Comparison of ENCODE assay signal across 26 cellular contexts in the genomic region with DNA sequence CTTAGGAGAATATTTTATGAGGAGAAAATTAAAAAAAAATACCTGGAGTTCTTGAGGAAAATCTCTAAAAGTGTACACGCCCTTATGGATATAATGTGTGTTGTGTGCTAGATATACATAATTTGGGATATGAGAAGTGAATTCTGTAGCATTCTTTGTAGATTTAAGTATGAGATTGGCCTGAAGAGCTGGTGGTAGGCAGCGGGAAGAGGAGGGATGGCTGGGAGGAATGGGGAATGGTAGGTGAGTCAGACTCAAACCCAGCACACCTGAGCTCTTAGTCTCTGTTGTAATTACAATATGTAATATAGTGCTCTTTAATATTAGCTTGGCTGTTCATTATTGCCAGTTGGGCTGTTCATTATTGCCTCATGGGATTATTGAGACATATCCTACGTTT.
"Had no signal": no experiment of that assay in that cellular context is flagged by ENCODE, and none has a peak within 500 bp of the region (broad histone marks: within the 10 kb centered on the region; RNA-seq: fewer than 3 reads in every experiment).

No MANE protein-coding gene starts in this region.

- H3K27me3 ChIP-seq: neutrophil, pancreas, right lobe of liver, sigmoid colon, suprapubic skin, testis, tibial artery, transverse colon, upper lobe of left lung, vagina had no signal

- H3K9me3 Mint-ChIP-seq: naive thymus-derived CD4-positive, alpha-beta T cell; natural killer cell; nephron; stimulated activated effector memory CD8-positive, alpha-beta T cell treated with anti-CD3 and anti-CD28 coated beads, Interleukin-12 subunit alpha, Interleukin-12 subunit beta, amount 100 ng/mL, for 72 hours; stimulated activated naive CD8-positive, alpha-beta T cell treated with anti-CD3 and anti-CD28 coated beads, Interleukin-15, amount 100 ng/mL, for 72 hours had no signal

- H3K27ac Mint-ChIP-seq: natural killer cell, nephron had no signal

- H3K9me3 ChIP-seq: neutrophil, pancreas, prostate gland, right lobe of liver, sigmoid colon, suprapubic skin, testis, tibial artery, transverse colon, upper lobe of left lung, vagina had no signal

- H3K4me1 ChIP-seq: testis had no signal

- H3K4me3 Mint-ChIP-seq: naive thymus-derived CD4-positive, alpha-beta T cell; natural killer cell; nephron; stimulated activated effector memory CD8-positive, alpha-beta T cell treated with anti-CD3 and anti-CD28 coated beads, Interleukin-12 subunit alpha, Interleukin-12 subunit beta, amount 100 ng/mL, for 72 hours; stimulated activated naive CD8-positive, alpha-beta T cell treated with anti-CD3 and anti-CD28 coated beads, Interleukin-15, amount 100 ng/mL, for 72 hours had no signal

- H3K27ac ChIP-seq: neutrophil, pancreas, prostate gland, right lobe of liver, sigmoid colon, suprapubic skin, testis, tibial artery, transverse colon, upper lobe of left lung, vagina had no signal

- H3K27me3 Mint-ChIP-seq: naive thymus-derived CD4-positive, alpha-beta T cell; stimulated activated naive CD8-positive, alpha-beta T cell treated with anti-CD3 and anti-CD28 coated beads, Interleukin-15, amount 100 ng/mL, for 72 hours had no signal

- H3K4me3 ChIP-seq: pancreas, prostate gland, right lobe of liver, sigmoid colon, suprapubic skin, testis, tibial artery, transverse colon, upper lobe of left lung, vagina had no signal

- DNase-seq: naive thymus-derived CD4-positive, alpha-beta T cell; natural killer cell; nucleus accumbens; pancreas; right cardiac atrium; right lobe of liver; sigmoid colon; small intestine; stimulated activated CD4-positive, alpha-beta T cell treated with anti-CD3 and anti-CD28 coated beads, Interleukin-15, amount 100 ng/mL, for 24 hours; stimulated activated CD4-positive, alpha-beta T cell treated with anti-CD3 and anti-CD28 coated beads, Interleukin-2, amount 100 ng/mL, for 24 hours; stimulated activated CD4-positive, alpha-beta T cell treated with anti-CD3 and anti-CD28 coated beads, Interleukin-2, amount 100 ng/mL, for 48 hours; stimulated activated CD4-positive, alpha-beta T cell treated with anti-CD3 and anti-CD28 coated beads, Interleukin-4, amount 100 ng/mL, for 24 hours; stimulated activated naive CD4-positive, alpha-beta T cell; stimulated activated naive CD8-positive, alpha-beta T cell treated with anti-CD3 and anti-CD28 coated beads, Interleukin-15, amount 100 ng/mL, for 72 hours; stimulated activated naive CD8-positive, alpha-beta T cell treated with anti-CD3 and anti-CD28 coated beads, Interleukin-15, Interleukin-2, amounts not matched to agents 100 U/mL and 50 U/mL, for 24 hours; substantia nigra; testis; tibial artery; transverse colon; upper lobe of left lung had no signal

- ATAC-seq: naive thymus-derived CD4-positive, alpha-beta T cell; natural killer cell; pancreas; right cardiac atrium; right lobe of liver; stimulated activated effector memory CD8-positive, alpha-beta T cell treated with anti-CD3 and anti-CD28 coated beads, Interleukin-12 subunit alpha, Interleukin-12 subunit beta, amount 100 ng/mL, for 72 hours; stimulated activated naive CD8-positive, alpha-beta T cell treated with anti-CD3 and anti-CD28 coated beads, Interleukin-15, amount 100 ng/mL, for 72 hours; stimulated activated naive CD8-positive, alpha-beta T cell treated with anti-CD3 and anti-CD28 coated beads, Interleukin-15, Interleukin-2, amounts not matched to agents 100 U/mL and 50 U/mL, for 24 hours had no signal
